18 cellular contexts compared by ENCODE assay signal in genomic region chr16:2716101-2716885, GRCh38. TPM values are rescaled to one million over a fixed set of nuclear protein-coding genes. Genes with fewer than 3 reads are reported as not detected.
DNase-seq lines count a peak whose midpoint lies in the region; ATAC-seq and TF ChIP-seq lines count a peak whose summit lies in the region.
"Had no signal": no experiment of that assay in that cellular context is flagged by ENCODE, and none has a peak within 500 bp of the region (broad histone marks: within the 10 kb centered on the region; RNA-seq: fewer than 3 reads in every experiment).

No MANE protein-coding gene starts in this region.

- H3K18ac ChIP-seq in neuronal stem cell (ENCODE audit: low read length) (peak overlapping the region; percentile 17), mesenchymal stem cell (ENCODE audit: low read depth in 1 of 2, low read length in 2 of 2) (no peak overlapping the region)

- ATAC-seq in activated CD8-positive, alpha-beta memory T cell treated with anti-CD3 and anti-CD28 coated beads, Interleukin-2, amount 10 ng/mL, durations not matched to agents 7 days and 5 days: no peak
- ATAC-seq in GM23338 (no peak; the same call in 2 of the 3 replicates), GM21723 (IDR thresholded peaks at IDR 0.05; ENCODE audit: unreplicated experiment) (no peak)
- no peak for ATAC-seq in activated naive CD8-positive, alpha-beta T cell treated with anti-CD3 and anti-CD28 coated beads, Interleukin-2, amount 10 ng/mL, durations not matched to agents 7 days and 5 days (ENCODE audit: low read depth)
- ATAC-seq: gastrocnemius medialis had no signal

- no peaks in the 10 kb centered on the region for H3K79me2 ChIP-seq in GM23338 (replicated peaks; ENCODE audit: insufficient read depth)
- H3K79me2 ChIP-seq: parathyroid adenoma had no signal

- CTCF ChIA-PET in activated CD8-positive, alpha-beta memory T cell treated with anti-CD3 and anti-CD28 coated beads, Interleukin-2, amount 10 ng/mL, durations not matched to agents 7 days and 5 days (lab: Charles Lee): interaction anchor here (2.1 kb wide), 1 partner anchor 34 kb away, joined by 6 read pairs; the partner anchor contains the start of gene KCTD5

- no peaks in the 10 kb centered on the region for H3K36me3 ChIP-seq in GM23338 (ENCODE audit: insufficient read depth)
- no peaks in the 10 kb centered on the region for H3K36me3 ChIP-seq in neuronal stem cell (replicated peaks in 1 of 2; ENCODE audit: control insufficient read depth in 2 of 2, insufficient read depth in 2 of 2, low read length in 2 of 2)
- no peaks in the 10 kb centered on the region for H3K36me3 ChIP-seq in mesenchymal stem cell (ENCODE audit: control insufficient read depth in 1 of 2, insufficient read depth in 2 of 2, low read depth in 1 of 2, low read length in 2 of 2)
- H3K36me3 ChIP-seq: gastrocnemius medialis, HAP-1, right lobe of liver had no signal

- peaks cover 5% of the 10 kb centered on the region for H3K79me1 ChIP-seq in neuronal stem cell (ENCODE audit: low read depth, low read length)
- no peaks in the 10 kb centered on the region for H3K79me1 ChIP-seq in mesenchymal stem cell (replicated peaks; ENCODE audit: low read length, poor library complexity, severe bottlenecking)

- H3K9me3 Mint-ChIP-seq in activated CD8-positive, alpha-beta memory T cell treated with anti-CD3 and anti-CD28 coated beads, Interleukin-2, amount 10 ng/mL, durations not matched to agents 7 days and 5 days (ENCODE audit: low read depth): no peaks in the 10 kb centered on the region
- no peaks in the 10 kb centered on the region for H3K9me3 Mint-ChIP-seq in GM23338
- no peaks in the 10 kb centered on the region for H3K9me3 Mint-ChIP-seq in activated naive CD8-positive, alpha-beta T cell treated with anti-CD3 and anti-CD28 coated beads, Interleukin-2, amount 10 ng/mL, durations not matched to agents 7 days and 5 days
- H3K9me3 Mint-ChIP-seq: CD4-positive, alpha-beta memory T cell; IgD-negative memory B cell; stimulated activated naive CD8-positive, alpha-beta T cell treated with anti-CD3 and anti-CD28 coated beads, Interleukin-15, Interleukin-2, amounts not matched to agents 100 ng/mL and 50 ng/mL, for 24 hours had no signal

- H3K4me2 ChIP-seq in GM23338: peak overlapping the region; percentile 68
- no peak overlapping the region for H3K4me2 ChIP-seq in neuronal stem cell (ENCODE audit: insufficient read depth, low read length, poor library complexity, severe bottlenecking)
- no peak overlapping the region for H3K4me2 ChIP-seq in mesenchymal stem cell (ENCODE audit: low read length, poor library complexity, severe bottlenecking)
- H3K4me2 ChIP-seq: SK-N-SH had no signal

- 0 out of 2 replicates have a peak, but pooled peaks cover 7% of the 10 kb centered on the region for H3F3A ChIP-seq in GM23338 (replicated peaks; ENCODE audit: low read depth)

- no peak overlapping the region for H4K8ac ChIP-seq in neuronal stem cell (ENCODE audit: low read depth, low read length)
- no peak overlapping the region for H4K8ac ChIP-seq in mesenchymal stem cell (ENCODE audit: low read length)

- H3K4me1 Mint-ChIP-seq in activated CD8-positive, alpha-beta memory T cell treated with anti-CD3 and anti-CD28 coated beads, Interleukin-2, amount 10 ng/mL, durations not matched to agents 7 days and 5 days: peaks cover 11% of the 10 kb centered on the region
- peaks cover 7% of the 10 kb centered on the region; the same call in 2 of the 3 replicates for H3K4me1 Mint-ChIP-seq in GM23338
- H3K4me1 Mint-ChIP-seq in activated naive CD8-positive, alpha-beta T cell treated with anti-CD3 and anti-CD28 coated beads, Interleukin-2, amount 10 ng/mL, durations not matched to agents 7 days and 5 days: peaks cover 16% of the 10 kb centered on the region

- H3K27me3 ChIP-seq in GM23338 (ENCODE audit: insufficient read depth) (no peaks in the 10 kb centered on the region), neuronal stem cell (ENCODE audit: control insufficient read depth in 3 of 3, insufficient read depth in 3 of 3, low read depth in 1 of 3, low read length in 3 of 3) (peaks cover 0 to 4% (median 0%) of the 10 kb centered on the region in 3 experiments), mesenchymal stem cell (ENCODE audit: control insufficient read depth in 1 of 2, insufficient read depth in 1 of 2, low read length in 2 of 2) (peaks cover 0 to 3% of the 10 kb centered on the region in 2 experiments)
- H3K27me3 ChIP-seq: right lobe of liver had no signal

- H3K4me3 ChIP-seq in GM23338 (no peak overlapping the region; the same call in 1 of the 2 replicates), neuronal stem cell (ENCODE audit: low read length in 2 of 2) (no peak overlapping the region), mesenchymal stem cell (ENCODE audit: insufficient read depth in 1 of 2, low read depth in 1 of 2, low read length in 2 of 2) (no peak overlapping the region)
- H3K4me3 ChIP-seq: gastrocnemius medialis, HAP-1, right lobe of liver had no signal

- H3K14ac ChIP-seq in neuronal stem cell (ENCODE audit: low read length) (peak overlapping the region; percentile 44), mesenchymal stem cell (ENCODE audit: low read length in 2 of 2) (no peak overlapping the region)

- H3K27ac ChIP-seq in GM23338 (ENCODE audit: low read depth) (no peak overlapping the region), neuronal stem cell (replicated peaks; ENCODE audit: low read length) (no peak overlapping the region), mesenchymal stem cell (ENCODE audit: low read length, poor library complexity, severe bottlenecking) (no peak overlapping the region)
- H3K27ac ChIP-seq: gastrocnemius medialis, parathyroid adenoma, right lobe of liver had no signal

- no peak for TF ChIP-seq CTCF in GM23338 (conservative IDR thresholded peaks at IDR 0.05; ENCODE audit: low read depth in 2 of 2)

- no peak overlapping the region for H3K27ac Mint-ChIP-seq in activated CD8-positive, alpha-beta memory T cell treated with anti-CD3 and anti-CD28 coated beads, Interleukin-2, amount 10 ng/mL, durations not matched to agents 7 days and 5 days
- H3K27ac Mint-ChIP-seq in GM23338: no peak overlapping the region
- no peak overlapping the region for H3K27ac Mint-ChIP-seq in activated naive CD8-positive, alpha-beta T cell treated with anti-CD3 and anti-CD28 coated beads, Interleukin-2, amount 10 ng/mL, durations not matched to agents 7 days and 5 days
- H3K27ac Mint-ChIP-seq: IgD-negative memory B cell; naive thymus-derived CD4-positive, alpha-beta T cell; stimulated activated naive CD8-positive, alpha-beta T cell treated with anti-CD3 and anti-CD28 coated beads, Interleukin-15, Interleukin-2, amounts not matched to agents 100 ng/mL and 50 ng/mL, for 24 hours had no signal

- no CpG with 5 or more reads among the region's 11 CpGs for WGBS in neuronal stem cell (ENCODE audit: extremely low coverage in 2 of 2, insufficient read length in 2 of 2, insufficient replicate concordance in 1 of 2), 2 donors
- 81% methylated on average over 11 of the region's 11 CpGs for WGBS in mesenchymal stem cell

- H3K36me3 Mint-ChIP-seq in activated CD8-positive, alpha-beta memory T cell treated with anti-CD3 and anti-CD28 coated beads, Interleukin-2, amount 10 ng/mL, durations not matched to agents 7 days and 5 days: no peaks in the 10 kb centered on the region
- no peaks in the 10 kb centered on the region; the same call in 2 of the 3 replicates for H3K36me3 Mint-ChIP-seq in GM23338 (ENCODE audit: low read depth)
- H3K36me3 Mint-ChIP-seq in activated naive CD8-positive, alpha-beta T cell treated with anti-CD3 and anti-CD28 coated beads, Interleukin-2, amount 10 ng/mL, durations not matched to agents 7 days and 5 days: no peaks in the 10 kb centered on the region
- H3K36me3 Mint-ChIP-seq: CD4-positive, alpha-beta memory T cell; IgD-negative memory B cell; naive thymus-derived CD4-positive, alpha-beta T cell had no signal

- peak overlapping the region; percentile 22 for H3K4me3 Mint-ChIP-seq in activated CD8-positive, alpha-beta memory T cell treated with anti-CD3 and anti-CD28 coated beads, Interleukin-2, amount 10 ng/mL, durations not matched to agents 7 days and 5 days
- peak overlapping the region; percentile 41; the same call in 1 of the 3 replicates for H3K4me3 Mint-ChIP-seq in GM23338
- peak overlapping the region; percentile 57 for H3K4me3 Mint-ChIP-seq in activated naive CD8-positive, alpha-beta T cell treated with anti-CD3 and anti-CD28 coated beads, Interleukin-2, amount 10 ng/mL, durations not matched to agents 7 days and 5 days
- H3K4me3 Mint-ChIP-seq: stimulated activated naive CD8-positive, alpha-beta T cell treated with anti-CD3 and anti-CD28 coated beads, Interleukin-15, Interleukin-2, amounts not matched to agents 100 ng/mL and 50 ng/mL, for 24 hours had no signal

- POLR2A ChIA-PET in activated naive CD8-positive, alpha-beta T cell treated with anti-CD3 and anti-CD28 coated beads, Interleukin-2, amount 10 ng/mL, durations not matched to agents 7 days and 5 days (lab: Charles Lee): interaction anchor here (1.0 to 1.1 kb wide), 2 partner anchors 34 to 195 kb away, joined by 3 read pairs; partner anchors contain the start of gene KCTD5

- no peaks in the 10 kb centered on the region for H3K27me3 Mint-ChIP-seq in activated CD8-positive, alpha-beta memory T cell treated with anti-CD3 and anti-CD28 coated beads, Interleukin-2, amount 10 ng/mL, durations not matched to agents 7 days and 5 days
- peaks cover 20% of the 10 kb centered on the region for H3K27me3 Mint-ChIP-seq in GM23338 (ENCODE audit: insufficient read depth, low read depth, poor library complexity)
- no peaks in the 10 kb centered on the region for H3K27me3 Mint-ChIP-seq in activated naive CD8-positive, alpha-beta T cell treated with anti-CD3 and anti-CD28 coated beads, Interleukin-2, amount 10 ng/mL, durations not matched to agents 7 days and 5 days
- H3K27me3 Mint-ChIP-seq: CD4-positive, alpha-beta memory T cell had no signal

- no peak overlapping the region for H2BK120ac ChIP-seq in neuronal stem cell (ENCODE audit: low read depth, low read length)
- H2BK120ac ChIP-seq in mesenchymal stem cell (ENCODE audit: low read depth, low read length): no peak overlapping the region

- no peaks in the 10 kb centered on the region for H3K4me1 ChIP-seq in GM23338 (ENCODE audit: insufficient read depth)
- H3K4me1 ChIP-seq in neuronal stem cell (ENCODE audit: control insufficient read depth in 2 of 2, insufficient read depth in 1 of 2, low read depth in 1 of 2, low read length in 2 of 2): peaks cover 0 to 4% of the 10 kb centered on the region in 2 donors
- peaks cover 20% of the 10 kb centered on the region for H3K4me1 ChIP-seq in mesenchymal stem cell (ENCODE audit: control insufficient read depth, insufficient read depth, low read depth, low read length)

- H4K91ac ChIP-seq in neuronal stem cell (ENCODE audit: low read depth, low read length, poor library complexity) (no peak overlapping the region), mesenchymal stem cell (ENCODE audit: low read length) (no peak overlapping the region)

- H2AFZ ChIP-seq in GM23338 (no peak overlapping the region), neuronal stem cell (ENCODE audit: low read length) (no peak overlapping the region), mesenchymal stem cell (ENCODE audit: low read depth, low read length) (no peak overlapping the region)

- no peak overlapping the region for H2BK15ac ChIP-seq in neuronal stem cell (ENCODE audit: low read length)
- H2BK15ac ChIP-seq in mesenchymal stem cell (ENCODE audit: low read depth, poor library complexity, severe bottlenecking): no peak overlapping the region

- no peaks in the 10 kb centered on the region for H3K9me2 ChIP-seq in GM23338 (ENCODE audit: insufficient read depth)
- H3K9me2 ChIP-seq: SK-N-SH had no signal

- H2BK5ac ChIP-seq in neuronal stem cell (ENCODE audit: low read length) (peak overlapping the region; percentile 24), mesenchymal stem cell (ENCODE audit: low read depth, low read length, poor library complexity, severe bottlenecking) (no peak overlapping the region)

- DNase-seq in activated CD8-positive, alpha-beta memory T cell treated with anti-CD3 and anti-CD28 coated beads, Interleukin-2, amount 10 ng/mL, durations not matched to agents 7 days and 5 days: no peak
- no peak for DNase-seq in activated CD8-positive, alpha-beta memory T cell treated with anti-CD3 and anti-CD28 coated beads, Interleukin-2, amount 50 U/mL, for 48 hours
- no peak for DNase-seq in GM23338 (ENCODE audit: low spot score)
- DNase-seq in activated naive CD8-positive, alpha-beta T cell treated with anti-CD3 and anti-CD28 coated beads, Interleukin-2, amount 10 ng/mL, durations not matched to agents 7 days and 5 days: no peak
- no peak for DNase-seq in neuronal stem cell (ENCODE audit: low spot score)
- DNase-seq in mesenchymal stem cell: no peak
- DNase-seq in C1 segment of cervical spinal cord (lab: John Stamatoyannopoulos, UW): no peak
- DNase-seq: gastrocnemius medialis, NCI-H1694 treated with DMSO at 0.1 percent for 48 hours, SK-N-SH had no signal

- H2BK12ac ChIP-seq in neuronal stem cell (ENCODE audit: low read length) (no peak overlapping the region), mesenchymal stem cell (ENCODE audit: low read length in 2 of 2) (no peak overlapping the region)

- H3K9ac ChIP-seq in neuronal stem cell (ENCODE audit: low read depth, low read length, poor library complexity) (no peak overlapping the region), mesenchymal stem cell (ENCODE audit: low read length) (no peak overlapping the region)
- H3K9ac ChIP-seq: parathyroid adenoma, SK-N-SH had no signal

- H3K9me3 ChIP-seq in neuronal stem cell (replicated peaks in 1 of 2; ENCODE audit: control insufficient read depth in 2 of 2, insufficient read depth in 1 of 2, low read depth in 1 of 2, low read length in 2 of 2) (no peaks in the 10 kb centered on the region), mesenchymal stem cell (ENCODE audit: control insufficient read depth, low read length) (no peaks in the 10 kb centered on the region)
- H3K9me3 ChIP-seq: gastrocnemius medialis, HAP-1, right lobe of liver, SK-N-SH had no signal

- H4K20me1 ChIP-seq in GM23338 (replicated peaks; ENCODE audit: insufficient read depth): no peaks in the 10 kb centered on the region

- no peak overlapping the region for H3K23ac ChIP-seq in neuronal stem cell (ENCODE audit: low read depth, low read length, poor library complexity)
- no peak overlapping the region for H3K23ac ChIP-seq in mesenchymal stem cell (ENCODE audit: low read length in 2 of 2)

- H3K4ac ChIP-seq in neuronal stem cell (ENCODE audit: low read length) (no peak overlapping the region), mesenchymal stem cell (ENCODE audit: low read depth in 1 of 2, low read length in 2 of 2) (no peak overlapping the region)

- H2AK5ac ChIP-seq in neuronal stem cell (ENCODE audit: low read depth, low read length): peak overlapping the region; percentile 68
- H2AK5ac ChIP-seq in mesenchymal stem cell (ENCODE audit: low read length, severe bottlenecking): no peak overlapping the region

RNA-seq across cellular contexts. Expression of gene PRSS27, which starts 3.7 kb away (rescaled TPM):
- 1 to 10 TPM; 1.2 to 1.7 TPM for total RNA-seq in activated CD8-positive, alpha-beta memory T cell treated with anti-CD3 and anti-CD28 coated beads, Interleukin-2, amount 10 ng/mL, durations not matched to agents 7 days and 5 days
- total RNA-seq in GM23338 (2014; rRNA removed; shearing (Covaris generic)): 0.85 and 1.6 TPM in 2 replicates
- 0.73 and 1.1 TPM in 2 replicates for polyA plus RNA-seq in GM23338 (2016; fragmentation: Nextera tagmentation; extraction: Ambion mirVana)
- 1 to 10 TPM; 1.9 to 2.2 TPM for total RNA-seq in activated naive CD8-positive, alpha-beta T cell treated with anti-CD3 and anti-CD28 coated beads, Interleukin-2, amount 10 ng/mL, durations not matched to agents 7 days and 5 days
- polyA plus RNA-seq in neuronal stem cell (2013, experiment 1 of 2): 3.6 TPM
- polyA plus RNA-seq in neuronal stem cell (2013, experiment 2 of 2): 3.8 TPM
- polyA plus RNA-seq in mesenchymal stem cell (2013, experiment 1 of 2): 0.52 TPM
- polyA plus RNA-seq in mesenchymal stem cell (2013, experiment 2 of 2): 0.68 TPM
- polyA plus RNA-seq: CD4-positive, alpha-beta memory T cell; IgD-negative memory B cell had no signal

RNA-seq across cellular contexts. Expression of gene KCTD5, which starts 34.0 kb away (rescaled TPM):
- total RNA-seq in activated CD8-positive, alpha-beta memory T cell treated with anti-CD3 and anti-CD28 coated beads, Interleukin-2, amount 10 ng/mL, durations not matched to agents 7 days and 5 days: 10 to 100 TPM; 34.2 to 41.7 TPM
- total RNA-seq in GM23338 (2014; rRNA removed; shearing (Covaris generic)): 26.1 and 31.8 TPM in 2 replicates
- 18.5 and 19.7 TPM in 2 replicates for polyA plus RNA-seq in GM23338 (2016; fragmentation: Nextera tagmentation; extraction: Ambion mirVana)
- total RNA-seq in activated naive CD8-positive, alpha-beta T cell treated with anti-CD3 and anti-CD28 coated beads, Interleukin-2, amount 10 ng/mL, durations not matched to agents 7 days and 5 days: 10 to 100 TPM; 27.5 to 30.1 TPM
- polyA plus RNA-seq in neuronal stem cell (2013, experiment 1 of 2): 26.1 TPM
- 27.0 TPM for polyA plus RNA-seq in neuronal stem cell (2013, experiment 2 of 2)
- 29.8 TPM for polyA plus RNA-seq in mesenchymal stem cell (2013, experiment 1 of 2)
- 29.1 TPM for polyA plus RNA-seq in mesenchymal stem cell (2013, experiment 2 of 2)

RNA-seq across cellular contexts. Expression of gene SRRM2, which starts 36.1 kb away (rescaled TPM):
- 100 to 1,000 TPM; 631 to 651 TPM for total RNA-seq in activated CD8-positive, alpha-beta memory T cell treated with anti-CD3 and anti-CD28 coated beads, Interleukin-2, amount 10 ng/mL, durations not matched to agents 7 days and 5 days
- 253 and 308 TPM in 2 replicates for total RNA-seq in GM23338 (2014; rRNA removed; shearing (Covaris generic))
- 893 and 928 TPM in 2 replicates for polyA plus RNA-seq in GM23338 (2016; fragmentation: Nextera tagmentation; extraction: Ambion mirVana)
- 100 to 1,000 TPM; 740 to 773 TPM for total RNA-seq in activated naive CD8-positive, alpha-beta T cell treated with anti-CD3 and anti-CD28 coated beads, Interleukin-2, amount 10 ng/mL, durations not matched to agents 7 days and 5 days
- 516 TPM for polyA plus RNA-seq in neuronal stem cell (2013, experiment 1 of 2)
- polyA plus RNA-seq in neuronal stem cell (2013, experiment 2 of 2): 512 TPM
- 290 TPM for polyA plus RNA-seq in mesenchymal stem cell (2013, experiment 1 of 2)
- polyA plus RNA-seq in mesenchymal stem cell (2013, experiment 2 of 2): 246 TPM
